Comparison of ENCODE assay signal across 1 cellular context in the genomic region with DNA sequence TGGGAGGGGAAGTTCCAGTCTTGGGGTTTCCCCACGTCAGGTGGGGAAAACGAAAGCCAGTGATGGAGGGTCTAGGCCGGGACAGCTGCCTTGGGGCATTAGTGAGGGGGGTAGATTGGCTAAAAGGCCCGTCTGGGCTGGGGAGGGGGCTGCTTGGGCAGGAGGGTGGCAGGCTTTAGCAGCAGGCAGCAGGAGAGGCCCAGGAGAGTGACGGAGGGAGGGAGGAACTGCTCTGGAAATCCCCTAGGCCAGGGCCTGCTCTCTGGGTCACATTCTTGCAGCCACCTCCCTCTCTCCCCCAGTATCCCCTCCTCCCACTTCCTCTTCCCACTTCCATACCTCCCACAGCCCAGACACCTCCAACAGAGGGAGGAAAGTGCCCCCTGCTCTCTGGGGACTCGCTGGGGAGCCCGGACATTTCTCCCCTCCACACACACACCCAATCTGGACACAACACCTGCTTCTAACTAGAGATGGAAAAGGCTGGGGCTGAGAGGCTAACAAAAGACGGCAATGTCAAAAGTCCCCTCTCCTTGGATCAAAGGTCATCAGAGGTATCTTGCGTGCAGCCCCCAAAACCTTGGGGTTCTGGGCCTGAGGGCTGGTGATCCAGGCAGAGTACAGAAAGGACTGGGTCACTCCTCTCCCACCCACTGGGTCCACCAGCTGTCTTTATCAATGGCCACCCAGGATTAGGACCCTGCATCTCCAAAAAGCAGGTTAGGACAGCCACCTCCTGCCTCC.
TF ChIP-seq lines count a peak whose summit lies in the region.

No MANE protein-coding gene starts in this region.

TF ChIP-seq in liver, 16 proteins besides CTCF, POLR2A, EP300 and RAD21 (continued from another document):
- TF ChIP-seq MAX (IDR thresholded peaks at IDR 0.05) (no peak), SP1 (IDR thresholded peaks at IDR 0.05) (peak; percentile 34)
TF ChIP-seq in liver: peak in this region for 2.
